ENCODE assay signal across 1 cellular context in the genomic region with DNA sequence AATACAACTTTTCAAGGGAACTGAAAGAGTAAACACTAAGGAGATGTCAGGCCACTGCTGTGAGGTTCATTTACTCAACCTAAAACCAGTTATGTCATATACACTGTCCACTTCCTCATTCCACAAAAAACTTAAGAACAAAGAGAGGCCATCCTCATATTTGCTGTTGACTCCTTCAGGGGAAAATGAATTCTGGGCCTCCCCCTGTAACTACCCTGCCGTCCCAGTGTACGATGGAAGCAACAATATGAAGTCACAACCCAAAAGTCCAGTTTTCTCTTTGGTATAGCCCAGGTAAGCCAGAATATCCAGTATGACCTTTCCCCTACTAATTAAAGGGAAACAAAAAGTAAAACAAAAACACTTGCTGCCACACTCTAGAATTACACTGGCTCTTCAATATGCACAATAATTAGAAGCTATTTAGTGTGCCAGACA.
TF ChIP-seq lines count a peak whose summit lies in the region.

No MANE protein-coding gene starts in this region.

TF ChIP-seq in IMR-90, 13 proteins besides CTCF, POLR2A, EP300 and RAD21 (continued from another document):
- TF ChIP-seq BHLHE40 (IDR thresholded peaks at IDR 0.05; ENCODE audit: low read depth, low read length) (no peak), MXI1 (IDR thresholded peaks at IDR 0.05; ENCODE audit: borderline replicate concordance, low read depth, low read length) (no peak), CEBPB (IDR thresholded peaks at IDR 0.05; ENCODE audit: low read depth, low read length) (no peak)
